Comparison of ENCODE assay signal across 1 cellular context in the genomic region with DNA sequence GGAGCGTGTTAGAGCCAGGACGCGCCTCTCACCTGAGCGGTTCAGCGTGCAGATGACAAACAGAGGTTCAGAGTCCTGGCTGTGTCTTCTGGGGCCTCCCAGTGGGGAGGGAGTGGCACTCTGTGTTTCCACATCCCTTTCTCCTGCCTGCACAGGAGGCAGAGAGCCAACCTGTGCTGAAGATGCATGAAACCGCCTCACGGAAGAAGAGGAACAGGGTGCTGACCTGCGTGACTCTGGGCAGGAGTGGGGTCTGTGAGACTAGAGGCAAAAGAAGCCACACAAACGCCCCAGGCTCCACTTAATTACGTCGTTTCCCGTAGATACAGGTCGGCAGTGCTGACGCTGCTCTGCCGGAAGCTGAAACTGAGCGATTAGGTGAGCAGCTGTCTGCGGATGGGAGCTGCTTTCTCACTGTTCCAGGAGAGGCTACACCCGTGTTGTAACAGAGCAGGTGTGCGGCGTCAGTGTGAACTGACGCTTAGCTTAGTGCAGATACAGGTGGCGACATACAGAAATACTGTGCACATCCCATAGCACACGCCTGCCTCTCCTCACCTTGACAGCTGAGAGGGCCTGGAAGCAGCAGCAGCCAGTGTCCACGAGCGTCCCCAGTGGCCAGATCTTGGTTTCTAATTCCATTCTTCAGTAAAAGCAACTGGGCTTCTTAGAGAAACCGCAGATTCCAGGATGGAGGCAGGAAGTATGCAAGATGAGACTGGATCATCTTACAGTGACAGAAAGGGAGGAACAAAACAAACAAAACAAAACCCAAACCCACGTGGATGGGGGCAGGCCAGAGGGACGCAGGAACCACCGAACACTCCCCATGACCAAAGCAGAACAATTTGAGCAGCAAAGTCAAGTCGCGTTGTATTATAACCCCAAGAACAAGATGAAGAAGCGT.
TF ChIP-seq lines count a peak whose summit lies in the region.

No MANE protein-coding gene starts in this region.

TF ChIP-seq in liver, 16 proteins besides CTCF, POLR2A, EP300 and RAD21 (continued from another document):
- TF ChIP-seq, protein P1, sequence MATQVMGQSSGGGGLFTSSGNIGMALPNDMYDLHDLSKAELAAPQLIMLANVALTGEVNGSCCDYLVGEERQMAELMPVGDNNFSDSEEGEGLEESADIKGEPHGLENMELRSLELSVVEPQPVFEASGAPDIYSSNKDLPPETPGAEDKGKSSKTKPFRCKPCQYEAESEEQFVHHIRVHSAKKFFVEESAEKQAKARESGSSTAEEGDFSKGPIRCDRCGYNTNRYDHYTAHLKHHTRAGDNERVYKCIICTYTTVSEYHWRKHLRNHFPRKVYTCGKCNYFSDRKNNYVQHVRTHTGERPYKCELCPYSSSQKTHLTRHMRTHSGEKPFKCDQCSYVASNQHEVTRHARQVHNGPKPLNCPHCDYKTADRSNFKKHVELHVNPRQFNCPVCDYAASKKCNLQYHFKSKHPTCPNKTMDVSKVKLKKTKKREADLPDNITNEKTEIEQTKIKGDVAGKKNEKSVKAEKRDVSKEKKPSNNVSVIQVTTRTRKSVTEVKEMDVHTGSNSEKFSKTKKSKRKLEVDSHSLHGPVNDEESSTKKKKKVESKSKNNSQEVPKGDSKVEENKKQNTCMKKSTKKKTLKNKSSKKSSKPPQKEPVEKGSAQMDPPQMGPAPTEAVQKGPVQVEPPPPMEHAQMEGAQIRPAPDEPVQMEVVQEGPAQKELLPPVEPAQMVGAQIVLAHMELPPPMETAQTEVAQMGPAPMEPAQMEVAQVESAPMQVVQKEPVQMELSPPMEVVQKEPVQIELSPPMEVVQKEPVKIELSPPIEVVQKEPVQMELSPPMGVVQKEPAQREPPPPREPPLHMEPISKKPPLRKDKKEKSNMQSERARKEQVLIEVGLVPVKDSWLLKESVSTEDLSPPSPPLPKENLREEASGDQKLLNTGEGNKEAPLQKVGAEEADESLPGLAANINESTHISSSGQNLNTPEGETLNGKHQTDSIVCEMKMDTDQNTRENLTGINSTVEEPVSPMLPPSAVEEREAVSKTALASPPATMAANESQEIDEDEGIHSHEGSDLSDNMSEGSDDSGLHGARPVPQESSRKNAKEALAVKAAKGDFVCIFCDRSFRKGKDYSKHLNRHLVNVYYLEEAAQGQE (IDR thresholded peaks at IDR 0.05) = no peak
- TF ChIP-seq, protein P2, sequence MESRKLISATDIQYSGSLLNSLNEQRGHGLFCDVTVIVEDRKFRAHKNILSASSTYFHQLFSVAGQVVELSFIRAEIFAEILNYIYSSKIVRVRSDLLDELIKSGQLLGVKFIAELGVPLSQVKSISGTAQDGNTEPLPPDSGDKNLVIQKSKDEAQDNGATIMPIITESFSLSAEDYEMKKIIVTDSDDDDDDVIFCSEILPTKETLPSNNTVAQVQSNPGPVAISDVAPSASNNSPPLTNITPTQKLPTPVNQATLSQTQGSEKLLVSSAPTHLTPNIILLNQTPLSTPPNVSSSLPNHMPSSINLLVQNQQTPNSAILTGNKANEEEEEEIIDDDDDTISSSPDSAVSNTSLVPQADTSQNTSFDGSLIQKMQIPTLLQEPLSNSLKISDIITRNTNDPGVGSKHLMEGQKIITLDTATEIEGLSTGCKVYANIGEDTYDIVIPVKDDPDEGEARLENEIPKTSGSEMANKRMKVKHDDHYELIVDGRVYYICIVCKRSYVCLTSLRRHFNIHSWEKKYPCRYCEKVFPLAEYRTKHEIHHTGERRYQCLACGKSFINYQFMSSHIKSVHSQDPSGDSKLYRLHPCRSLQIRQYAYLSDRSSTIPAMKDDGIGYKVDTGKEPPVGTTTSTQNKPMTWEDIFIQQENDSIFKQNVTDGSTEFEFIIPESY (IDR thresholded peaks at IDR 0.05) = no peak
TF ChIP-seq in liver: peak in this region for 0.
